Comparison of ENCODE assay signal across 20 cellular contexts in the genomic region with DNA sequence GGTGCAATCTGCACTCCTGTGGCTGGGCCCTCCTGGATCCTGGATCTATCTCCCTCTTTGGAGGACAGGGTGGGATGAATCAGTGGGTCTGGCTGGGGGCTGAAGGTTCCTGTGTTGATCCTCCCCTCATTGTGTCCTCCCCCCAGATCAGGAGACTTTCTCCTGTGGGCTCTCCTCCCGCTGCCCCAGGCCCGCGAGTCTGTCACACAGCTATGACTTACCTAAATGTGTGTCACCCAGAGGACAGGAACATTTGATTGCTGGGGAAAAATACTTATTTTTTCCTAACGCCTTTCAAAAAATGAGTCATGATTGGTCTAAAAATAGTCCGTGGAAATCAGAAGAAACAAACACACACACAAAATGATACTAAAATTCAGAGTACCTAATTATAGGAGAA.
"Had no signal": no experiment of that assay in that cellular context is flagged by ENCODE, and none has a peak within 500 bp of the region (broad histone marks: within the 10 kb centered on the region; RNA-seq: fewer than 3 reads in every experiment).

No MANE protein-coding gene starts in this region.

- H3K4me1 Mint-ChIP-seq: memory B cell; natural killer cell; stimulated activated naive B cell treated with anti-CD40 and anti-IgM and Interleukin-4, amounts not matched to agents 10 μg/mL and 1 μg/mL and 100 μg/mL, for 72 hours had no signal

- H3K27ac Mint-ChIP-seq: memory B cell; mesothelial cell of epicardium; natural killer cell; stimulated activated naive B cell treated with anti-CD40 and anti-IgM and Interleukin-4, amounts not matched to agents 10 μg/mL and 1 μg/mL and 100 μg/mL, for 72 hours had no signal

- H3K36me3 Mint-ChIP-seq: memory B cell; mesothelial cell of epicardium; natural killer cell; stimulated activated naive B cell treated with anti-CD40 and anti-IgM and Interleukin-4, amounts not matched to agents 10 μg/mL and 1 μg/mL and 100 μg/mL, for 72 hours had no signal

- DNase-seq: cortex of kidney; dorsolateral prefrontal cortex; effector CD8-positive, alpha-beta T cell; foreskin melanocyte; head of caudate nucleus; kidney; left cardiac atrium; left ventricle myocardium inferior; lower lobe of right lung; natural killer cell; posterior cingulate gyrus; sigmoid colon; small intestine; stimulated activated CD4-positive, alpha-beta T cell treated with anti-CD3 and anti-CD28 coated beads, Interleukin-12 subunit alpha, Interleukin-12 subunit beta, amount 100 ng/mL, for 4 hours; stimulated activated CD4-positive, alpha-beta T cell treated with anti-CD3 and anti-CD28 coated beads, Interleukin-4, amount 100 ng/mL, for 1 hour; stimulated activated naive B cell treated with anti-CD40 and anti-IgM and Interleukin-4, amounts not matched to agents 10 μg/mL and 1 μg/mL and 100 μg/mL, for 72 hours; trophoblast cell had no signal

- H3K4me3 Mint-ChIP-seq: memory B cell; mesothelial cell of epicardium; natural killer cell; neural crest cell; stimulated activated naive B cell treated with anti-CD40 and anti-IgM and Interleukin-4, amounts not matched to agents 10 μg/mL and 1 μg/mL and 100 μg/mL, for 72 hours had no signal

- H3K9me3 Mint-ChIP-seq: natural killer cell, neural crest cell had no signal

- ATAC-seq: left cardiac atrium; lower lobe of right lung; natural killer cell; stimulated activated naive B cell treated with anti-CD40 and anti-IgM and Interleukin-4, amounts not matched to agents 10 μg/mL and 1 μg/mL and 100 μg/mL, for 72 hours had no signal
